ENCODE assay signal across 1 cellular context in the genomic region with DNA sequence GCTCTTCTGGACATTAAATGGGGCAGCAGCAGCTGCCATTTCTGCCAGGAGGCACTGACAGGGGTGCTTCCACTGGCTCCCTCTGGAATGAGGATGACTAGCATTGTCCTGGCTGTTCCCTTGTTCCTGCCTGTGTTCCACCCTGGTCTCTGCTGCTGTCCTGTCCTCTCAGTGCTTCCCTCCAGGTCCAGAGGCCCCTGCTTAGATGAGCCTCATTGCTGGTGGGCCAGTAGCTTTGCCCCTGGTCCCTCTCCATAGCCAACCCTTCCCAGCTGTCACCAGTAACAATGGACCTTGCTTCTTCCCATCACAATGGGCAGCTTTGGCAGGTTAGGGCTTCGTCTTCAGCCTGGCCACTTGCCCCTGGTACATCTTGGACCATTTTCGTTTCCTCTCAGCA.
TF ChIP-seq lines count a peak whose summit lies in the region.

No MANE protein-coding gene starts in this region.

TF ChIP-seq in H1, 55 proteins besides CTCF, POLR2A, EP300 and RAD21:
- no peak for TF ChIP-seq CBX5 (IDR thresholded peaks at IDR 0.05; ENCODE audit: low read depth, low read length)
- no peak for TF ChIP-seq FOSL1 (IDR thresholded peaks at IDR 0.05; ENCODE audit: insufficient read depth, low read depth, low read length)
- TF ChIP-seq NANOG (IDR thresholded peaks at IDR 0.05; ENCODE audit: insufficient read depth, low read depth, low read length, poor library complexity, severe bottlenecking), result no peak
- TF ChIP-seq SP4 (IDR thresholded peaks at IDR 0.05; ENCODE audit: low read length), result no peak
- no peak for TF ChIP-seq BCL11A (IDR thresholded peaks at IDR 0.05; ENCODE audit: low read depth in 2 of 2, low read length in 2 of 2)
- no peak for TF ChIP-seq POU5F1 (IDR thresholded peaks at IDR 0.05; ENCODE audit: low read depth, low read length)
- no peak for TF ChIP-seq GABPA (IDR thresholded peaks at IDR 0.05; ENCODE audit: borderline replicate concordance, insufficient read depth, low read length)
- TF ChIP-seq, protein P1, sequence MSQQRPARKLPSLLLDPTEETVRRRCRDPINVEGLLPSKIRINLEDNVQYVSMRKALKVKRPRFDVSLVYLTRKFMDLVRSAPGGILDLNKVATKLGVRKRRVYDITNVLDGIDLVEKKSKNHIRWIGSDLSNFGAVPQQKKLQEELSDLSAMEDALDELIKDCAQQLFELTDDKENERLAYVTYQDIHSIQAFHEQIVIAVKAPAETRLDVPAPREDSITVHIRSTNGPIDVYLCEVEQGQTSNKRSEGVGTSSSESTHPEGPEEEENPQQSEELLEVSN (IDR thresholded peaks at IDR 0.05), result no peak
- no peak for TF ChIP-seq TAF1 (IDR thresholded peaks at IDR 0.05; ENCODE audit: low read depth, low read length)
- TF ChIP-seq SP1 (IDR thresholded peaks at IDR 0.05; ENCODE audit: low read depth, low read length), result no peak
- TF ChIP-seq KDM5A (IDR thresholded peaks at IDR 0.05; ENCODE audit: low read length), result no peak
- TF ChIP-seq CTBP2 (IDR thresholded peaks at IDR 0.05; ENCODE audit: borderline replicate concordance, insufficient read depth, insufficient read length, low read length), result no peak
- TF ChIP-seq CBX8 (IDR thresholded peaks at IDR 0.05; ENCODE audit: borderline replicate concordance, low read depth, low read length), result no peak
- TF ChIP-seq CHD2 (IDR thresholded peaks at IDR 0.05; ENCODE audit: low read length), result no peak
- no peak for TF ChIP-seq SIN3A (conservative IDR thresholded peaks at IDR 0.05 in 1 of 2, IDR thresholded peaks at IDR 0.05 in 1 of 2; ENCODE audit: low read depth in 1 of 2, low read length in 2 of 2)
